In genomic region chr5:120473332-120473731, GRCh38 we compare ENCODE assay signal across 26 cellular contexts. TPM values are rescaled to one million over a fixed set of nuclear protein-coding genes. Genes with fewer than 3 reads are reported as not detected.
"Had no signal": no experiment of that assay in that cellular context is flagged by ENCODE, and none has a peak within 500 bp of the region (broad histone marks: within the 10 kb centered on the region; RNA-seq: fewer than 3 reads in every experiment).

No MANE protein-coding gene starts in this region.

- H3K27me3 ChIP-seq: colonic mucosa, stomach, thyroid gland had no signal

- H3K4me2 ChIP-seq: smooth muscle cell had no signal

- H3K79me2 ChIP-seq: parathyroid adenoma had no signal

- DNase-seq: colonic mucosa; effector CD8-positive, alpha-beta T cell; endodermal cell; foreskin fibroblast; hypothalamus; immature natural killer cell; islet precursor cell; natural killer cell; occipital lobe; stimulated activated CD4-positive, alpha-beta T cell treated with anti-CD3 and anti-CD28 coated beads, Interleukin-12 subunit alpha, Interleukin-12 subunit beta, amount 100 ng/mL, for 4 hours; stimulated activated CD4-positive, alpha-beta T cell treated with anti-CD3 and anti-CD28 coated beads, Interleukin-1b, Interleukin-23, amount 100 ng/mL, for 48 hours; stimulated activated CD4-positive, alpha-beta T cell treated with anti-CD3 and anti-CD28 coated beads, Interleukin-4, amount 100 ng/mL, for 1 hour; stimulated activated CD8-positive, alpha-beta memory T cell treated with anti-CD3 and anti-CD28 coated beads, Interleukin-4, amount 100 ng/mL, for 48 hours; stimulated activated naive CD4-positive, alpha-beta T cell; stomach; thyroid gland; trophoblast cell had no signal

- H3K4me1 ChIP-seq: colonic mucosa, parathyroid adenoma, stomach, thyroid gland had no signal

- H3K36me3 ChIP-seq: colonic mucosa, stomach, thyroid gland had no signal

- H3K4me3 ChIP-seq: colonic mucosa, lung, smooth muscle cell, stomach, thyroid gland had no signal

- H3K36me3 Mint-ChIP-seq: immature natural killer cell, memory B cell, natural killer cell had no signal

- H3K9me3 Mint-ChIP-seq: dendritic cell treated with granulocyte-macrophage colony-stimulating factor and Interleukin-4, amounts not matched to agents 40 ng/mL and 50 ng/mL, for 4 days; endodermal cell; memory B cell had no signal

- H3K9ac ChIP-seq: parathyroid adenoma had no signal

- H3K4me3 Mint-ChIP-seq: dendritic cell treated with granulocyte-macrophage colony-stimulating factor and Interleukin-4, amounts not matched to agents 40 ng/mL and 50 ng/mL, for 4 days; endodermal cell; immature natural killer cell; memory B cell; natural killer cell had no signal

- H3K27ac Mint-ChIP-seq: dendritic cell treated with granulocyte-macrophage colony-stimulating factor and Interleukin-4, amounts not matched to agents 40 ng/mL and 50 ng/mL, for 4 days; endodermal cell; immature natural killer cell; memory B cell; natural killer cell; progenitor cell of endocrine pancreas had no signal

- H3K27ac ChIP-seq: colonic mucosa, epithelial cell of prostate, parathyroid adenoma, stomach, thyroid gland had no signal

- H3K9me3 ChIP-seq: colonic mucosa, stomach, thyroid gland had no signal

- ATAC-seq: esophagus mucosa, natural killer cell, sciatic nerve had no signal

- H3K4me1 Mint-ChIP-seq: immature natural killer cell, memory B cell, natural killer cell had no signal

- H3K27me3 Mint-ChIP-seq: dendritic cell treated with granulocyte-macrophage colony-stimulating factor and Interleukin-4, amounts not matched to agents 40 ng/mL and 50 ng/mL, for 4 days had no signal

- H2AFZ ChIP-seq: parathyroid adenoma had no signal

RNA-seq across cellular contexts. Expression of gene PRR16, which starts 9.2 kb away (rescaled TPM):
- total RNA-seq: natural killer cell, progenitor cell of endocrine pancreas had no signal
